In the genomic region with DNA sequence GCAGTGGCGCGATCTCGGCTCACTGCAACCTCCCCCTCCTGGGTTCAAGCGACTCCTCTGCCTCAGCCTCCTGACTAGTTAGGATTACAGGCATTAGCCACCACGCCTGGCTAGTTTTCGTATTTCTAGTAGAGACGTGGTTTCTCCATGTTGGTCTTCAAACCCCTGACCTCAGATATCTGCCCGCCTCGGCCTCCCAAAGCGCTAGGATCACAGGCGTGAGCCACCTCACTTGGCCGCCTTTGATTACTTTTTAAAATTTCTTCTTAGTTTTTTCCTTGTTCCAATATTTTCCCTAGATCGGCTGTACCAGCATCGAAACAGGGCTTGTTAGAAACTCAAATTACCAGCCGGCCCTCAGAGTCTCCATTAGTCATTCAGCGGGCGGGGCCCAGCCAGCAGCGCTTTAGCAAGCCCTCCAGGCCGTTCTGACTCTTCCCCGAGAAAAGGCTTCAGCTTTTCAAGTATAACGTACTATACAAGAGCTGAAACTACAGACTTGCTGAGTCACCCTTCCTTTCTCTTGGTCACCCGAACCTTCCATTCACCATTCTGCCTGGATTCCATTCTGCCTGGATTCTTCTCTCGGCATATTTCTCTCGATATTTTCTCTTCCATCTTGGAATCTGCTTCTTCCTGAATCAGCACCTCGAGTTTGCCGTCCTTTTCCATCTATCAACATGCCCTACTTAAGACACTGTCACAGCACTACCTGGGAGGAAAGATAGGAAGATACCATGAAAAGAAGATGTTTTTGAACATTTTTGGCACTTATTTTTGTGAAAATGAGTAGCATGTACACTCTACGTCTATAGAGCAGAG, we compare ENCODE assay signal across 9 cellular contexts.
DNase-seq lines count a peak whose midpoint lies in the region; ATAC-seq and TF ChIP-seq lines count a peak whose summit lies in the region.
"Had no signal": no experiment of that assay in that cellular context is flagged by ENCODE, and none has a peak within 500 bp of the region (broad histone marks: within the 10 kb centered on the region; RNA-seq: fewer than 3 reads in every experiment).

No MANE protein-coding gene starts in this region.

- TF ChIP-seq CTCF in AG09319 (IDR thresholded peaks at IDR 0.05; ENCODE audit: low read depth, low read length) (no peak), HFF-Myc (IDR thresholded peaks at IDR 0.05; ENCODE audit: low read depth, low read length, missing control alignments) (no peak)

- no peak for ATAC-seq in GM21360 (IDR thresholded peaks at IDR 0.05; ENCODE audit: unreplicated experiment)
- ATAC-seq: body of pancreas had no signal

- DNase-seq in AG09319 (ENCODE audit: extremely low read depth, low read depth) (peak; percentile 51), HFF-Myc (ENCODE audit: extremely low read depth, low read depth) (peak; percentile 63), T1000 (lab: John Stamatoyannopoulos, UW) (peak; percentile 69), iPS DF 19.7 (ENCODE audit: low read depth, low spot score) (peak; percentile 23), NCI-H1048 (lab: John Stamatoyannopoulos, UW) (no peak), substantia nigra (lab: John Stamatoyannopoulos, UW) (no peak), NCI-H82 (lab: John Stamatoyannopoulos, UW) (no peak)

- H3K4me3 ChIP-seq in HFF-Myc (replicated peaks; ENCODE audit: low read depth, low read length): no peak overlapping the region
- H3K4me3 ChIP-seq: body of pancreas had no signal

- H3K27ac ChIP-seq in substantia nigra (ENCODE audit: low read depth, low read length, poor library complexity, severe bottlenecking): no peak overlapping the region
- H3K27ac ChIP-seq: body of pancreas had no signal

Comparison
In these comparisons a context has a peak if more than half of its experiments do, and no peak if none do; other contexts are left out.
1. DNase-seq: peak in AG09319 (single experiment), HFF-Myc (single experiment), T1000 (single experiment) and iPS DF 19.7 (single experiment); none in NCI-H1048 (single experiment), substantia nigra (0 of 49) and NCI-H82 (single experiment).